8 cellular contexts compared by ENCODE assay signal in genomic region chr12:118034429-118035193, GRCh38.
A peak's percentile ranks its signal among the peaks of the same experiment; 100 is the strongest.
DNase-seq lines count a peak whose midpoint lies in the region; ATAC-seq lines count a peak whose summit lies in the region.

No MANE protein-coding gene starts in this region.

- no peak for ATAC-seq in HG02571 (IDR thresholded peaks at IDR 0.05; ENCODE audit: unreplicated experiment)

- DNase-seq in activated T-cell treated with anti-CD3 and anti-CD28 coated beads, Interleukin-2, amount 50 U/mL, for 24 hours = no peak
- no peak for DNase-seq in activated T-cell treated with anti-CD3 and anti-CD28 coated beads, Interleukin-2, amount 50 U/mL, for 1 hour
- DNase-seq in NCI-H526 treated with DMSO at 0.1 percent for 48 hours (lab: John Stamatoyannopoulos, UW) = peak; percentile 51
- peak; percentile 19 for DNase-seq in central memory CD4-positive, alpha-beta T cell
- peak; percentile 42 for DNase-seq in medulla oblongata (ENCODE audit: extremely low spot score)
- DNase-seq in DMS79 treated with DMSO at 0.1 percent for 48 hours (lab: John Stamatoyannopoulos, UW) = no peak
- no peak for DNase-seq in amniotic stem cell (lab: John Stamatoyannopoulos, UW)

- H3K36me3 Mint-ChIP-seq in activated T-cell treated with anti-CD3 and anti-CD28 coated beads, Interleukin-2, amount 50 U/mL, for 24 hours (ENCODE audit: low read depth) = peaks cover 97% of the 10 kb centered on the region

- H3K27me3 Mint-ChIP-seq in activated T-cell treated with anti-CD3 and anti-CD28 coated beads, Interleukin-2, amount 50 U/mL, for 24 hours = no peaks in the 10 kb centered on the region

- peak overlapping the region; percentile 31 for H3K4me3 Mint-ChIP-seq in activated T-cell treated with anti-CD3 and anti-CD28 coated beads, Interleukin-2, amount 50 U/mL, for 24 hours

- H3K4me1 Mint-ChIP-seq in activated T-cell treated with anti-CD3 and anti-CD28 coated beads, Interleukin-2, amount 50 U/mL, for 24 hours (ENCODE audit: low read depth) = peaks cover 73% of the 10 kb centered on the region

- no peaks in the 10 kb centered on the region for H3K9me3 Mint-ChIP-seq in activated T-cell treated with anti-CD3 and anti-CD28 coated beads, Interleukin-2, amount 50 U/mL, for 24 hours

- H3K27ac Mint-ChIP-seq in activated T-cell treated with anti-CD3 and anti-CD28 coated beads, Interleukin-2, amount 50 U/mL, for 24 hours = peak overlapping the region; percentile 98

Comparison
In these comparisons a context has a peak if more than half of its experiments do, and no peak if none do; other contexts are left out.
1. DNase-seq: peak in NCI-H526 treated with DMSO at 0.1 percent for 48 hours (single experiment), central memory CD4-positive, alpha-beta T cell (single experiment) and medulla oblongata (single experiment); none in activated T-cell treated with anti-CD3 and anti-CD28 coated beads, Interleukin-2, amount 50 U/mL, for 24 hours (single experiment), activated T-cell treated with anti-CD3 and anti-CD28 coated beads, Interleukin-2, amount 50 U/mL, for 1 hour (single experiment), DMS79 treated with DMSO at 0.1 percent for 48 hours (single experiment) and amniotic stem cell (single experiment).